Comparison of ENCODE assay signal across 8 cellular contexts in genomic region chr19:5339950-5340636, GRCh38. TPM values are rescaled to one million over a fixed set of nuclear protein-coding genes. Genes with fewer than 3 reads are reported as not detected.
DNase-seq lines count a peak whose midpoint lies in the region; ATAC-seq and TF ChIP-seq lines count a peak whose summit lies in the region.

No MANE protein-coding gene starts in this region.

- peak overlapping the region; percentile 85 for H3K27ac Mint-ChIP-seq in Caco-2 (ENCODE audit: unreplicated experiment)

- peak overlapping the region; percentile 82 for H3K4me3 Mint-ChIP-seq in Caco-2 (ENCODE audit: unreplicated experiment)

- no peaks in the 10 kb centered on the region for H3K4me1 Mint-ChIP-seq in Caco-2 (ENCODE audit: low read depth, unreplicated experiment)

- peak overlapping the region; percentile 92 for H3K9ac ChIP-seq in HUES64 (ENCODE audit: low read depth, low read length)

- H3K4me1 ChIP-seq in Caco-2, result 0 out of 2 replicates have a peak, but pooled peaks cover 5% of the 10 kb centered on the region
- peaks cover 17% of the 10 kb centered on the region for H3K4me1 ChIP-seq in HUES64 (ENCODE audit: insufficient read depth, low read length)
- peaks cover 18% of the 10 kb centered on the region for H3K4me1 ChIP-seq in body of pancreas
- H3K4me1 ChIP-seq in testis, result no peaks in the 10 kb centered on the region

- CTCF ChIA-PET in Caco-2 (lab: Charles Lee), result interaction anchor here (0.6 kb wide), 2 partner anchors 29 to 122 kb away, joined by 3 read pairs; no protein-coding TSS in a partner anchor
- CTCF ChIA-PET in GM10248 (lab: Yijun Ruan, JAX), result interaction anchor here (1.1 to 1.7 kb wide), 2 partner anchors 11 to 19 kb away, joined by 3 to 5 read pairs; no protein-coding TSS in a partner anchor

- under 1% methylated on average over 73 of the region's 73 CpGs for WGBS in HUES64
- 1 to 4% methylated on average over 10 to 53 of the region's 73 CpGs for WGBS in body of pancreas, 2 donors
- 0 to 1% methylated on average over 16 to 21 of the region's 73 CpGs for WGBS in testis, 2 donors

- POLR2A ChIA-PET in Caco-2 (lab: Charles Lee) (interaction anchor here (0.7 kb wide), 1 partner anchor 241 kb away, joined by 5 read pairs; no protein-coding TSS in a partner anchor), GM10248 (lab: Yijun Ruan, JAX) (interaction anchor here (0.7 kb wide), 1 partner anchor 58 kb away, joined by 4 read pairs; no protein-coding TSS in a partner anchor)

- H3K27me3 ChIP-seq in Caco-2 (replicated peaks; ENCODE audit: control insufficient read depth, insufficient read depth, low read length), result no peaks in the 10 kb centered on the region
- H3K27me3 ChIP-seq in HUES64 (ENCODE audit: insufficient read depth, low read length), result peaks cover 14% of the 10 kb centered on the region
- peaks cover 0 to 20% of the 10 kb centered on the region in 2 donors for H3K27me3 ChIP-seq in body of pancreas
- peaks cover 45% of the 10 kb centered on the region for H3K27me3 ChIP-seq in kidney epithelial cell (ENCODE audit: control insufficient read depth, insufficient read depth, low read length)
- no peaks in the 10 kb centered on the region for H3K27me3 ChIP-seq in testis

- H3K36me3 Mint-ChIP-seq in Caco-2 (ENCODE audit: insufficient read depth, unreplicated experiment), result peaks cover 12% of the 10 kb centered on the region

- intact Hi-C loops in Caco-2 (cut with micrococcal nuclease; ENCODE audit: unreplicated experiment) (no loop called here), body of pancreas (cut with DNase I) (no loop called here), testis (cut with DNase I; ENCODE audit: low total_unique reads) (no loop called here)

- H3K9me3 ChIP-seq in Caco-2 (no peaks in the 10 kb centered on the region), HUES64 (ENCODE audit: insufficient read depth, low read depth, low read length) (no peaks in the 10 kb centered on the region), body of pancreas (no peaks in the 10 kb centered on the region), testis (no peaks in the 10 kb centered on the region)

- peak in 1 of 2 experiments; percentile 57 for DNase-seq in Caco-2
- DNase-seq in body of pancreas, result peak in 3 of 4 donors; percentile 16 to 35 (median 21)
- DNase-seq in kidney epithelial cell (ENCODE audit: low read depth), result no peak
- DNase-seq in testis, result no peak
- no peak for DNase-seq in mucosa of gallbladder (ENCODE audit: low spot score)
- no peak for DNase-seq in GM10248 (ENCODE audit: extremely low spot score)

- H3K4me3 ChIP-seq in Caco-2 (ENCODE audit: low read depth, low read length) (peak overlapping the region; percentile 92), HUES64 (ENCODE audit: low read length) (peak overlapping the region; percentile 79), body of pancreas (peak overlapping the region in 1 of 2 donors; percentile 37), kidney epithelial cell (ENCODE audit: low read depth, low read length) (peak overlapping the region; percentile 56), testis (peak overlapping the region; percentile 48 to 60)

- peak overlapping the region; percentile 90 for H3K27ac ChIP-seq in HUES64 (ENCODE audit: low read depth, low read length)
- H3K27ac ChIP-seq in body of pancreas, result no peak overlapping the region
- H3K27ac ChIP-seq in testis, result no peak overlapping the region

- H3K9me3 Mint-ChIP-seq in Caco-2 (ENCODE audit: unreplicated experiment), result no peaks in the 10 kb centered on the region

- no peaks in the 10 kb centered on the region for H3K27me3 Mint-ChIP-seq in Caco-2 (ENCODE audit: insufficient read depth, unreplicated experiment)

- H3K36me3 ChIP-seq in Caco-2 (ENCODE audit: control insufficient read depth, insufficient read depth, low read length), result no peaks in the 10 kb centered on the region
- peaks cover 4% of the 10 kb centered on the region; the same call in 1 of the 2 replicates for H3K36me3 ChIP-seq in HUES64 (ENCODE audit: insufficient read depth, low read length)
- no peaks in the 10 kb centered on the region for H3K36me3 ChIP-seq in body of pancreas (replicated peaks in 1 of 2; ENCODE audit: insufficient read depth in 1 of 2, low read depth in 2 of 2)
- H3K36me3 ChIP-seq in kidney epithelial cell (ENCODE audit: control insufficient read depth, insufficient read depth, low read length), result no peaks in the 10 kb centered on the region
- no peaks in the 10 kb centered on the region for H3K36me3 ChIP-seq in testis (ENCODE audit: low read depth, missing control alignments)

- peak in 1 of 2 experiments; percentile 9 for TF ChIP-seq CTCF in Caco-2 (IDR thresholded peaks at IDR 0.05; ENCODE audit: insufficient read depth in 1 of 2, low read depth in 1 of 2, low read length in 1 of 2, severe bottlenecking in 1 of 2, unreplicated experiment in 1 of 2)
- TF ChIP-seq CTCF in body of pancreas (IDR thresholded peaks at IDR 0.05), result peak in 1 of 7 experiments; percentile 16
- no peak for TF ChIP-seq CTCF in kidney epithelial cell (IDR thresholded peaks at IDR 0.05; ENCODE audit: insufficient read depth, low read length, poor library complexity, severe bottlenecking)
- TF ChIP-seq CTCF in testis (IDR thresholded peaks at IDR 0.05), result no peak
- TF ChIP-seq CTCF in GM10248 (IDR thresholded peaks at IDR 0.05; ENCODE audit: control extremely low read depth, extremely low read depth, low read depth, missing control alignments), result no peak

- ATAC-seq in body of pancreas, result peak; percentile 47
- no peak for ATAC-seq in HG03439 (IDR thresholded peaks at IDR 0.05; ENCODE audit: unreplicated experiment)

- BruUV-seq in Caco-2 (replicated peaks; lab: Mats Ljungman, UMichigan), result TSS peak; percentile 22

- TF ChIP-seq POLR2A in body of pancreas (IDR thresholded peaks at IDR 0.05) (no peak), testis (IDR thresholded peaks at IDR 0.05) (no peak)

RNA-seq across cellular contexts. Expression of gene PTPRS, which starts 0.5 kb away (rescaled TPM):
- total RNA-seq in Caco-2 (2022) (65.0 and 65.6 TPM in 2 replicates), body of pancreas (100 to 1,000 TPM; 133 to 139 TPM), kidney epithelial cell (52.6 and 58.2 TPM in 2 replicates), testis (100 to 1,000 TPM in 1 of 2 donors, 10 to 100 TPM in 1; 85.6 to 138 TPM), mucosa of gallbladder (184 TPM)
- polyA plus RNA-seq in HUES64 (2013, experiment 1 of 2), result 63.7 TPM
- polyA plus RNA-seq in HUES64 (2013, experiment 2 of 2), result 74.7 TPM
- polyA plus RNA-seq in testis (ENCODE audit: insufficient read depth, low read depth, low replicate concordance), result 27.1 TPM

Comparison
In these comparisons a context has a peak if more than half of its experiments do, and no peak if none do; other contexts are left out.
1. DNase-seq: peak in body of pancreas (3 of 4); none in kidney epithelial cell (single experiment), testis (single experiment), mucosa of gallbladder (single experiment) and GM10248 (single experiment).